ENCODE assay signal across 8 cellular contexts in genomic region chr12:104462931-104463339, GRCh38. TPM values are rescaled to one million over a fixed set of nuclear protein-coding genes. Genes with fewer than 3 reads are reported as not detected.
DNase-seq lines count a peak whose midpoint lies in the region; FAIRE-seq and TF ChIP-seq lines count a peak whose summit lies in the region.

No MANE protein-coding gene starts in this region.

- H2AFZ ChIP-seq in Loucy (ENCODE audit: low read length), result no peak overlapping the region
- H2AFZ ChIP-seq in astrocyte (ENCODE audit: low read depth, low read length), result no peak overlapping the region

- no peaks in the 10 kb centered on the region for H3K9me3 ChIP-seq in CD8-positive, alpha-beta memory T cell (ENCODE audit: low read length)
- H3K9me3 ChIP-seq in Loucy (ENCODE audit: insufficient read depth, low read depth, low read length) (no peaks in the 10 kb centered on the region), astrocyte (ENCODE audit: insufficient read depth, low read depth, low read length) (no peaks in the 10 kb centered on the region), thyroid gland (no peaks in the 10 kb centered on the region)

- no peaks in the 10 kb centered on the region for H3K9me3 Mint-ChIP-seq in CD8-positive, alpha-beta memory T cell
- no peaks in the 10 kb centered on the region for H3K9me3 Mint-ChIP-seq in astrocyte (ENCODE audit: unreplicated experiment)
- H3K9me3 Mint-ChIP-seq in HFFc6, result no peaks in the 10 kb centered on the region

- TF ChIP-seq POLR2A in thyroid gland (IDR thresholded peaks at IDR 0.05), result no peak

- no peaks in the 10 kb centered on the region for H3K9me2 ChIP-seq in Loucy (replicated peaks; ENCODE audit: low read depth, low read length)

- POLR2A ChIA-PET in CD8-positive, alpha-beta memory T cell (lab: Charles Lee), result interaction anchor here (1.0 to 1.5 kb wide), 3 partner anchors 10 to 78 kb away, joined by 3 read pairs; no protein-coding TSS in a partner anchor

- H3K27me3 Mint-ChIP-seq in CD8-positive, alpha-beta memory T cell, result no peaks in the 10 kb centered on the region
- H3K27me3 Mint-ChIP-seq in astrocyte (ENCODE audit: low read depth, unreplicated experiment) (no peaks in the 10 kb centered on the region), HFFc6 (ENCODE audit: insufficient read depth) (peaks cover 5% of the 10 kb centered on the region)

- peaks cover 77 to 88% (median 86%) of the 10 kb centered on the region in 3 donors for H3K4me1 Mint-ChIP-seq in CD8-positive, alpha-beta memory T cell
- H3K4me1 Mint-ChIP-seq in astrocyte (ENCODE audit: low read depth, unreplicated experiment) (peaks cover 32% of the 10 kb centered on the region), HFFc6 (ENCODE audit: low read depth) (peaks cover 28% of the 10 kb centered on the region; the same call in 1 of the 2 replicates)

- H3K27ac ChIP-seq in CD8-positive, alpha-beta memory T cell (ENCODE audit: low read depth, low read length), result peak overlapping the region; percentile 70
- H3K27ac ChIP-seq in astrocyte (ENCODE audit: low read depth, low read length), result no peak overlapping the region
- H3K27ac ChIP-seq in thyroid gland, result peak overlapping the region; percentile 18 to 63 (median 53)

- H3K36me3 Mint-ChIP-seq in CD8-positive, alpha-beta memory T cell, result peaks cover 6 to 24% (median 6%) of the 10 kb centered on the region in 3 donors
- H3K36me3 Mint-ChIP-seq in astrocyte (ENCODE audit: low read depth, unreplicated experiment) (peaks cover 6% of the 10 kb centered on the region), HFFc6 (ENCODE audit: low read depth) (no peaks in the 10 kb centered on the region)

- H3K4me2 ChIP-seq in Loucy (ENCODE audit: low read depth, low read length, poor library complexity, severe bottlenecking), result peak overlapping the region; percentile 98
- H3K4me2 ChIP-seq in astrocyte (ENCODE audit: low read length), result no peak overlapping the region

- TF ChIP-seq CTCF in GM20000 (IDR thresholded peaks at IDR 0.05; ENCODE audit: extremely low read depth, missing control alignments) (no peak), Loucy (conservative IDR thresholded peaks at IDR 0.05; ENCODE audit: low read length) (no peak), astrocyte (IDR thresholded peaks at IDR 0.05; ENCODE audit: insufficient read depth, low read depth, low read length) (no peak), thyroid gland (IDR thresholded peaks at IDR 0.05) (no peak), HFFc6 (IDR thresholded peaks at IDR 0.05) (no peak)

- intact Hi-C loops in thyroid gland (cut with DNase I), result no loop called here

- peak in 4 of 5 donors; percentile 43 to 68 (median 63) for DNase-seq in CD8-positive, alpha-beta memory T cell
- DNase-seq in GM20000 (ENCODE audit: low spot score) (peak; percentile 67), astrocyte (ENCODE audit: low read depth) (no peak), thyroid gland (no peak), AG20443 (ENCODE audit: low spot score) (no peak), HFFc6 (no peak)
- DNase-seq in stimulated activated CD4-positive, alpha-beta T cell treated with anti-CD3 and anti-CD28 coated beads, Interleukin-2, amount 100 ng/mL, for 24 hours, result no peak

- no peak for FAIRE-seq in astrocyte (lab: Jason Lieb, UNC)

- H3K36me3 ChIP-seq in CD8-positive, alpha-beta memory T cell (ENCODE audit: insufficient read depth, low read length), result no peaks in the 10 kb centered on the region
- H3K36me3 ChIP-seq in Loucy (ENCODE audit: insufficient read depth, low read length) (peaks cover 25% of the 10 kb centered on the region), astrocyte (ENCODE audit: insufficient read depth, low read length) (peaks cover 3% of the 10 kb centered on the region), thyroid gland (no peaks in the 10 kb centered on the region)

- H3K4me3 Mint-ChIP-seq in CD8-positive, alpha-beta memory T cell, result peak overlapping the region; percentile 73 to 97 (median 81)
- H3K4me3 Mint-ChIP-seq in astrocyte (ENCODE audit: unreplicated experiment), result no peak overlapping the region
- no peak overlapping the region for H3K4me3 Mint-ChIP-seq in HFFc6

- no peaks in the 10 kb centered on the region for H3K27me3 ChIP-seq in CD8-positive, alpha-beta memory T cell (ENCODE audit: insufficient read depth, low read length, poor library complexity, severe bottlenecking)
- H3K27me3 ChIP-seq in Loucy (ENCODE audit: insufficient read depth, low read length, poor library complexity, severe bottlenecking) (peaks cover 4% of the 10 kb centered on the region), astrocyte (ENCODE audit: insufficient read depth, low read length) (no peaks in the 10 kb centered on the region), thyroid gland (no peaks in the 10 kb centered on the region)

- peak overlapping the region; percentile 89 to 99 (median 94) for H3K27ac Mint-ChIP-seq in CD8-positive, alpha-beta memory T cell
- H3K27ac Mint-ChIP-seq in astrocyte (ENCODE audit: unreplicated experiment) (peak overlapping the region; percentile 49), HFFc6 (no peak overlapping the region)

- 73 to 88% methylated on average over 1 of the region's 1 CpG for WGBS in thyroid gland, 2 donors

- peaks cover 20% of the 10 kb centered on the region; the same call in 1 of the 2 replicates for H3F3A ChIP-seq in Loucy (ENCODE audit: low read depth)

- CTCF ChIA-PET in CD8-positive, alpha-beta memory T cell (lab: Charles Lee), result no interaction called here

- peaks cover 89% of the 10 kb centered on the region for H4K20me1 ChIP-seq in Loucy (ENCODE audit: insufficient read depth, low read length, poor library complexity, severe bottlenecking)
- H4K20me1 ChIP-seq in astrocyte (ENCODE audit: insufficient read depth, low read length), result peaks cover 66% of the 10 kb centered on the region

- peaks cover 82% of the 10 kb centered on the region for H3K4me1 ChIP-seq in CD8-positive, alpha-beta memory T cell (ENCODE audit: insufficient read depth, low read length)
- H3K4me1 ChIP-seq in Loucy (ENCODE audit: insufficient read depth, low read length, poor library complexity, severe bottlenecking) (peaks cover 66% of the 10 kb centered on the region), astrocyte (ENCODE audit: insufficient read depth, low read length) (peaks cover 18% of the 10 kb centered on the region), thyroid gland (peaks cover 22 to 40% of the 10 kb centered on the region in 2 donors)

- H3K4me3 ChIP-seq in CD8-positive, alpha-beta memory T cell (ENCODE audit: low read length), result peak overlapping the region; percentile 51
- H3K4me3 ChIP-seq in Loucy (ENCODE audit: low read length, poor library complexity, severe bottlenecking), result peak overlapping the region; percentile 97
- no peak overlapping the region for H3K4me3 ChIP-seq in astrocyte (ENCODE audit: insufficient read depth, low read depth, low read length)
- no peak overlapping the region for H3K4me3 ChIP-seq in thyroid gland (replicated peaks in 1 of 3)

- H3K79me2 ChIP-seq in Loucy (ENCODE audit: insufficient read depth, low read length) (peaks cover 100% of the 10 kb centered on the region), astrocyte (ENCODE audit: insufficient read depth, low read length) (peaks cover 94% of the 10 kb centered on the region)

- H3K9ac ChIP-seq in Loucy (ENCODE audit: low read depth, low read length, poor library complexity, severe bottlenecking) (peak overlapping the region; percentile 71), astrocyte (ENCODE audit: low read length) (no peak overlapping the region)

RNA-seq across cellular contexts. Expression of gene CHST11, which starts 6.2 kb away (rescaled TPM):
- total RNA-seq in CD8-positive, alpha-beta memory T cell, result 10 to 100 TPM; 47.8 to 51.5 TPM
- 76.8 TPM for polyA plus RNA-seq in CD8-positive, alpha-beta memory T cell
- 30.0 and 30.2 TPM in 2 replicates for total RNA-seq in astrocyte
- 10 to 100 TPM in 1 of 4 donors, 1 to 10 TPM in 3; 6.9 to 11.6 (median 8.0) TPM for total RNA-seq in thyroid gland
- total RNA-seq in HFFc6 (2021; fragmentation: NEBNext Ultra II Directional; extraction: Animal tissue kit (Norgen Biotek cat#: 25700)), result 1 to 10 TPM; 2.4 to 4.3 (median 3.8) TPM

Comparison
In these comparisons a context has a peak if more than half of its experiments do, and no peak if none do; other contexts are left out.
1. DNase-seq: peak in CD8-positive, alpha-beta memory T cell (4 of 5) and GM20000 (single experiment); none in astrocyte (single experiment), thyroid gland (0 of 2), AG20443 (single experiment), stimulated activated CD4-positive, alpha-beta T cell treated with anti-CD3 and anti-CD28 coated beads, Interleukin-2, amount 100 ng/mL, for 24 hours (0 of 2) and HFFc6 (single experiment).
2. H3K4me3 ChIP-seq: peak in CD8-positive, alpha-beta memory T cell (single experiment) and Loucy (single experiment); none in astrocyte (single experiment) and thyroid gland (0 of 3).
3. H3K4me3 Mint-ChIP-seq: peak in CD8-positive, alpha-beta memory T cell (7 of 7); none in astrocyte (single experiment) and HFFc6 (single experiment).